22 cellular contexts compared by ENCODE assay signal in genomic region chr12:9717070-9717925, GRCh38. TPM values are rescaled to one million over a fixed set of nuclear protein-coding genes. Genes with fewer than 3 reads are reported as not detected.
DNase-seq lines count a peak whose midpoint lies in the region; ATAC-seq, FAIRE-seq and TF ChIP-seq lines count a peak whose summit lies in the region.
"Had no signal": no experiment of that assay in that cellular context is flagged by ENCODE, and none has a peak within 500 bp of the region (broad histone marks: within the 10 kb centered on the region; RNA-seq: fewer than 3 reads in every experiment).

No MANE protein-coding gene starts in this region.

- ATAC-seq in memory B cell (ENCODE audit: low read depth) (peak; percentile 25), HG03460 (IDR thresholded peaks at IDR 0.05; ENCODE audit: unreplicated experiment) (no peak), WTC11 (no peak)
- ATAC-seq: A549 had no signal

- peak; percentile 89 for FAIRE-seq in GM19239 (lab: Jason Lieb, UNC)
- FAIRE-seq in RCC 7860 (lab: Jason Lieb, UNC) = no peak
- FAIRE-seq: A549 had no signal

- H3K27me3 ChIP-seq in KMS-11 (ENCODE audit: insufficient read depth, low read depth) = no peaks in the 10 kb centered on the region

- TF ChIP-seq CTCF in GM12865 (IDR thresholded peaks at IDR 0.05; ENCODE audit: insufficient read depth, low read depth, low read length, missing control alignments) (no peak), KMS-11 (conservative IDR thresholded peaks at IDR 0.05; ENCODE audit: low read depth, low read length) (no peak), WTC11 (IDR thresholded peaks at IDR 0.05) (no peak)

- 0 out of 2 replicates have a peak overlapping the region, but pooled peaks have one; percentile 1 for H2AFZ ChIP-seq in KMS-11 (ENCODE audit: low read depth)
- H2AFZ ChIP-seq: GM23248 had no signal

- H3K27me3 Mint-ChIP-seq in memory B cell (no peaks in the 10 kb centered on the region), WTC11 (ENCODE audit: low read depth) (no peaks in the 10 kb centered on the region; the same call in 1 of the 2 replicates)

- H3K36me3 ChIP-seq in KMS-11 (ENCODE audit: insufficient read depth) = no peaks in the 10 kb centered on the region

- no peak overlapping the region for H3K27ac ChIP-seq in KMS-11
- H3K27ac ChIP-seq: A549, GM23248, HL-60 had no signal

- H3K9me3 Mint-ChIP-seq in memory B cell = peaks cover 8% of the 10 kb centered on the region
- H3K9me3 Mint-ChIP-seq in WTC11 = no peaks in the 10 kb centered on the region
- H3K9me3 Mint-ChIP-seq: CD14-positive monocyte; T-helper 1 cell treated with Interleukin-12 subunit alpha and Interleukin-12 subunit beta and Interleukin-4 antibody, amounts not matched to agents 30 μg/mL and 1 μg/mL, for 36 hours had no signal

- H3K4me1 Mint-ChIP-seq in memory B cell (peaks cover 67% of the 10 kb centered on the region), WTC11 (no peaks in the 10 kb centered on the region)

- H4K20me1 ChIP-seq in KMS-11 (ENCODE audit: insufficient read depth) = no peaks in the 10 kb centered on the region

- H3K9ac ChIP-seq in KMS-11 = no peak overlapping the region
- H3K9ac ChIP-seq: GM23248 had no signal

- no peak overlapping the region; the same call in 1 of the 2 replicates for H3K4me3 ChIP-seq in GM12865 (ENCODE audit: low read depth, low read length)
- H3K4me3 ChIP-seq in KMS-11 (IDR thresholded peaks at IDR 0.05; ENCODE audit: insufficient read depth, low read depth, low read length) = no peak overlapping the region
- H3K4me3 ChIP-seq: A549, GM23248 had no signal

- DNase-seq in GM12865 (ENCODE audit: low read depth) = peak; percentile 50
- no peak for DNase-seq in GM19239 (ENCODE audit: insufficient read length, low spot score)
- no peak for DNase-seq in memory B cell (ENCODE audit: low spot score in 2 of 2)
- DNase-seq in RCC 7860 (ENCODE audit: low spot score) = no peak
- no peak for DNase-seq in GDM1 (lab: John Stamatoyannopoulos, UW)
- no peak for DNase-seq in WTC11 (ENCODE audit: low spot score)
- DNase-seq: COR-L47, DMS153, GM23248, KBM-7, NCI-H1092 treated with DMSO at 0.1 percent for 48 hours, NCI-H1694 treated with DMSO at 0.1 percent for 48 hours, NCI-H446, NCI-H748 treated with DMSO at 0.1 percent for 48 hours, SHP77 treated with DMSO at 0.1 percent for 48 hours had no signal

- H3K4me3 Mint-ChIP-seq in memory B cell (peak overlapping the region; percentile 74), WTC11 (no peak overlapping the region)
- H3K4me3 Mint-ChIP-seq: CD14-positive monocyte; T-helper 1 cell treated with Interleukin-12 subunit alpha and Interleukin-12 subunit beta and Interleukin-4 antibody, amounts not matched to agents 30 μg/mL and 1 μg/mL, for 36 hours had no signal

- CTCF ChIA-PET in WTC11 (lab: Charles Lee) = interaction anchor here (0.5 to 2.0 kb wide), 3 partner anchors 9 to 1014 kb away, joined by 3 to 11 read pairs (median 3); no protein-coding TSS in a partner anchor

- peak overlapping the region; percentile 44 for H3K4me2 ChIP-seq in KMS-11
- H3K4me2 ChIP-seq: A549 had no signal

- POLR2A ChIA-PET in WTC11 (lab: Charles Lee) = no interaction called here

- peaks cover 32% of the 10 kb centered on the region for H3K36me3 Mint-ChIP-seq in memory B cell
- H3K36me3 Mint-ChIP-seq in WTC11 = no peaks in the 10 kb centered on the region

- H3K27ac Mint-ChIP-seq in memory B cell (peak overlapping the region; percentile 92), WTC11 (no peak overlapping the region)
- H3K27ac Mint-ChIP-seq: CD14-positive monocyte; T-helper 1 cell treated with Interleukin-12 subunit alpha and Interleukin-12 subunit beta and Interleukin-4 antibody, amounts not matched to agents 30 μg/mL and 1 μg/mL, for 36 hours had no signal

- no peaks in the 10 kb centered on the region for H3K79me2 ChIP-seq in KMS-11 (ENCODE audit: insufficient read depth, low read depth)

- H3K4me1 ChIP-seq in KMS-11 (ENCODE audit: low read depth, poor library complexity, severe bottlenecking) = peaks cover 67% of the 10 kb centered on the region

TF ChIP-seq in WTC11, 78 proteins besides CTCF, POLR2A, EP300 and RAD21:
- no peak for TF ChIP-seq FOXK1 (CRISPR knock-in tag; IDR thresholded peaks at IDR 0.05)
- TF ChIP-seq HMGA2 (CRISPR knock-in tag; IDR thresholded peaks at IDR 0.05) = no peak
- no peak for TF ChIP-seq IRF2 (CRISPR knock-in tag; IDR thresholded peaks at IDR 0.05; ENCODE audit: borderline replicate concordance, low read depth)
- TF ChIP-seq JUN (CRISPR knock-in tag; IDR thresholded peaks at IDR 0.05) = no peak
- no peak for TF ChIP-seq EMX1 (CRISPR knock-in tag; IDR thresholded peaks at IDR 0.05)
- TF ChIP-seq, protein P1, sequence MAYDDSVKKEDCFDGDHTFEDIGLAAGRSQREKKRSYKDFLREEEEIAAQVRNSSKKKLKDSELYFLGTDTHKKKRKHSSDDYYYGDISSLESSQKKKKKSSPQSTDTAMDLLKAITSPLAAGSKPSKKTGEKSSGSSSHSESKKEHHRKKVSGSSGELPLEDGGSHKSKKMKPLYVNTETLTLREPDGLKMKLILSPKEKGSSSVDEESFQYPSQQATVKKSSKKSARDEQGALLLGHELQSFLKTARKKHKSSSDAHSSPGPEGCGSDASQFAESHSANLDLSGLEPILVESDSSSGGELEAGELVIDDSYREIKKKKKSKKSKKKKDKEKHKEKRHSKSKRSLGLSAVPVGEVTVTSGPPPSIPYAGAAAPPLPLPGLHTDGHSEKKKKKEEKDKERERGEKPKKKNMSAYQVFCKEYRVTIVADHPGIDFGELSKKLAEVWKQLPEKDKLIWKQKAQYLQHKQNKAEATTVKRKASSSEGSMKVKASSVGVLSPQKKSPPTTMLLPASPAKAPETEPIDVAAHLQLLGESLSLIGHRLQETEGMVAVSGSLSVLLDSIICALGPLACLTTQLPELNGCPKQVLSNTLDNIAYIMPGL (CRISPR knock-in tag; IDR thresholded peaks at IDR 0.05) = no peak
- TF ChIP-seq, protein P2, sequence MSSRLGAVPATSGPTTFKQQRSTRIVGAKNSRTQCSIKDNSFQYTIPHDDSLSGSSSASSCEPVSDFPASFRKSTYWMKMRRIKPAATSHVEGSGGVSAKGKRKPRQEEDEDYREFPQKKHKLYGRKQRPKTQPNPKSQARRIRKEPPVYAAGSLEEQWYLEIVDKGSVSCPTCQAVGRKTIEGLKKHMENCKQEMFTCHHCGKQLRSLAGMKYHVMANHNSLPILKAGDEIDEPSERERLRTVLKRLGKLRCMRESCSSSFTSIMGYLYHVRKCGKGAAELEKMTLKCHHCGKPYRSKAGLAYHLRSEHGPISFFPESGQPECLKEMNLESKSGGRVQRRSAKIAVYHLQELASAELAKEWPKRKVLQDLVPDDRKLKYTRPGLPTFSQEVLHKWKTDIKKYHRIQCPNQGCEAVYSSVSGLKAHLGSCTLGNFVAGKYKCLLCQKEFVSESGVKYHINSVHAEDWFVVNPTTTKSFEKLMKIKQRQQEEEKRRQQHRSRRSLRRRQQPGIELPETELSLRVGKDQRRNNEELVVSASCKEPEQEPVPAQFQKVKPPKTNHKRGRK (CRISPR knock-in tag; IDR thresholded peaks at IDR 0.05; ENCODE audit: borderline replicate concordance) = no peak
- no peak for TF ChIP-seq NFYB (CRISPR knock-in tag; conservative IDR thresholded peaks at IDR 0.05; ENCODE audit: low read depth)
- TF ChIP-seq NR3C1 (CRISPR knock-in tag; conservative IDR thresholded peaks at IDR 0.05; ENCODE audit: low read depth) = no peak
- TF ChIP-seq, protein P3, sequence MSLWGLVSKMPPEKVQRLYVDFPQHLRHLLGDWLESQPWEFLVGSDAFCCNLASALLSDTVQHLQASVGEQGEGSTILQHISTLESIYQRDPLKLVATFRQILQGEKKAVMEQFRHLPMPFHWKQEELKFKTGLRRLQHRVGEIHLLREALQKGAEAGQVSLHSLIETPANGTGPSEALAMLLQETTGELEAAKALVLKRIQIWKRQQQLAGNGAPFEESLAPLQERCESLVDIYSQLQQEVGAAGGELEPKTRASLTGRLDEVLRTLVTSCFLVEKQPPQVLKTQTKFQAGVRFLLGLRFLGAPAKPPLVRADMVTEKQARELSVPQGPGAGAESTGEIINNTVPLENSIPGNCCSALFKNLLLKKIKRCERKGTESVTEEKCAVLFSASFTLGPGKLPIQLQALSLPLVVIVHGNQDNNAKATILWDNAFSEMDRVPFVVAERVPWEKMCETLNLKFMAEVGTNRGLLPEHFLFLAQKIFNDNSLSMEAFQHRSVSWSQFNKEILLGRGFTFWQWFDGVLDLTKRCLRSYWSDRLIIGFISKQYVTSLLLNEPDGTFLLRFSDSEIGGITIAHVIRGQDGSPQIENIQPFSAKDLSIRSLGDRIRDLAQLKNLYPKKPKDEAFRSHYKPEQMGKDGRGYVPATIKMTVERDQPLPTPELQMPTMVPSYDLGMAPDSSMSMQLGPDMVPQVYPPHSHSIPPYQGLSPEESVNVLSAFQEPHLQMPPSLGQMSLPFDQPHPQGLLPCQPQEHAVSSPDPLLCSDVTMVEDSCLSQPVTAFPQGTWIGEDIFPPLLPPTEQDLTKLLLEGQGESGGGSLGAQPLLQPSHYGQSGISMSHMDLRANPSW (CRISPR knock-in tag; conservative IDR thresholded peaks at IDR 0.05; ENCODE audit: low read depth) = no peak
- TF ChIP-seq ZBTB21 (CRISPR knock-in tag; IDR thresholded peaks at IDR 0.05; ENCODE audit: borderline replicate concordance) = no peak
- no peak for TF ChIP-seq CBFB (CRISPR knock-in tag; IDR thresholded peaks at IDR 0.05; ENCODE audit: low read depth)
- no peak for TF ChIP-seq PREB (CRISPR knock-in tag; IDR thresholded peaks at IDR 0.05; ENCODE audit: borderline replicate concordance)
TF ChIP-seq in WTC11: peak in this region for 0.

RNA-seq across cellular contexts. Expression of gene CLECL1, which starts 15.6 kb away (rescaled TPM):
- not detected in 3 replicates for total RNA-seq in WTC11 (2021)
- total RNA-seq: GM23248, M059J had no signal

RNA-seq across cellular contexts. Expression of gene CD69, which starts 43.4 kb away (rescaled TPM):
- 0.34 to 0.60 TPM (median 0.42 TPM) in 3 replicates for total RNA-seq in WTC11 (2021)
- total RNA-seq: GM23248 had no signal

RNA-seq across cellular contexts. Expression of gene CLEC2D, which starts 47.8 kb away (rescaled TPM):
- total RNA-seq in WTC11 (2021) = 6.2 to 9.8 TPM (median 7.1 TPM) in 3 replicates
